9 cellular contexts compared by ENCODE assay signal in genomic region chr4:73223258-73223651, GRCh38. TPM values are rescaled to one million over a fixed set of nuclear protein-coding genes. Genes with fewer than 3 reads are reported as not detected.
A peak's percentile ranks its signal among the peaks of the same experiment; 100 is the strongest.
DNase-seq lines count a peak whose midpoint lies in the region; ATAC-seq and TF ChIP-seq lines count a peak whose summit lies in the region.
"Had no signal": no experiment of that assay in that cellular context is flagged by ENCODE, and none has a peak within 500 bp of the region (broad histone marks: within the 10 kb centered on the region; RNA-seq: fewer than 3 reads in every experiment).

No MANE protein-coding gene starts in this region.

- no TSS peak for BruUV-seq in mammary epithelial cell (replicated peaks; lab: Mats Ljungman, UMichigan)

- CTCF ChIA-PET in mammary epithelial cell (lab: Charles Lee; ENCODE audit: low non-redundant PET) = no interaction called here

- H3K27me3 Mint-ChIP-seq in nephron progenitor cell (ENCODE audit: low read depth, poor library complexity) = no peaks in the 10 kb centered on the region

- H3K4me2 ChIP-seq in BLaER1 treated with 17β-estradiol and CSF1 and Interleukin-3, amounts not matched to agents 10 nM and 100 nM = peak overlapping the region; percentile 30 to 88 (median 64); a peak in 14 of 22 replicates
- peak overlapping the region; percentile 91 for H3K4me2 ChIP-seq in mammary epithelial cell (ENCODE audit: insufficient read depth, low read depth, low read length)

- H4K20me1 ChIP-seq in BLaER1 treated with 17β-estradiol and CSF1 and Interleukin-3, amounts not matched to agents 10 nM and 100 nM = peaks cover 21 to 100% (median 75%) of the 10 kb centered on the region in 11 experiments; a peak in 20 of 22 replicates
- H4K20me1 ChIP-seq in mammary epithelial cell (ENCODE audit: insufficient read depth, low read length) = no peaks in the 10 kb centered on the region

- in situ Hi-C loops in mammary epithelial cell (cut with MboI; ENCODE audit: low sequenced_read_pairs in 2 of 2) = no loop called here

- peaks cover 7% of the 10 kb centered on the region for H3K4me1 Mint-ChIP-seq in nephron progenitor cell

- peak overlapping the region; percentile 84 for H3K27ac Mint-ChIP-seq in nephron progenitor cell

- 4% methylated on average over 3 of the region's 3 CpGs for WGBS in mammary epithelial cell (ENCODE audit: low coverage, missing lambda C conversion rate)

- TF ChIP-seq CTCF in HL-60 (IDR thresholded peaks at IDR 0.05; ENCODE audit: insufficient read depth, low read length) (no peak), mammary epithelial cell (conservative IDR thresholded peaks at IDR 0.05 in 1 of 2, IDR thresholded peaks at IDR 0.05 in 1 of 2; ENCODE audit: extremely low read depth in 1 of 2, insufficient read depth in 1 of 2, low read depth in 1 of 2, low read length in 2 of 2) (no peak), nephron progenitor cell (IDR thresholded peaks at IDR 0.05) (no peak)

- peaks cover 3 to 49% (median 24%) of the 10 kb centered on the region in 11 experiments; a peak in 19 of 22 replicates for H3K36me3 ChIP-seq in BLaER1 treated with 17β-estradiol and CSF1 and Interleukin-3, amounts not matched to agents 10 nM and 100 nM
- H3K36me3 ChIP-seq in mammary epithelial cell (ENCODE audit: insufficient read depth, low read length) = peaks cover 5% of the 10 kb centered on the region

- no peaks in the 10 kb centered on the region for H3K27me3 ChIP-seq in BLaER1 treated with 17β-estradiol and CSF1 and Interleukin-3, amounts not matched to agents 10 nM and 100 nM
- H3K27me3 ChIP-seq in HL-60 (ENCODE audit: insufficient read depth, poor library complexity, severe bottlenecking) (no peaks in the 10 kb centered on the region), mammary epithelial cell (ENCODE audit: insufficient read depth, low read length) (no peaks in the 10 kb centered on the region)

- peak overlapping the region in 2 of 10 experiments; percentile 53 to 56; a peak in 4 of 20 replicates for H3K4me3 ChIP-seq in BLaER1 treated with 17β-estradiol and CSF1 and Interleukin-3, amounts not matched to agents 10 nM and 100 nM
- H3K4me3 ChIP-seq in HL-60 (replicated peaks; ENCODE audit: insufficient read depth, low read length) (no peak overlapping the region; the same call in 1 of the 2 replicates), mammary epithelial cell (replicated peaks in 1 of 3; ENCODE audit: insufficient read depth in 1 of 3, low read depth in 2 of 3, low read length in 3 of 3) (peak overlapping the region; percentile 25 to 95 (median 86))

- H3K79me2 ChIP-seq in mammary epithelial cell (ENCODE audit: insufficient read depth, low read length) = peaks cover 82% of the 10 kb centered on the region

- H3K9me3 Mint-ChIP-seq in nephron progenitor cell = no peaks in the 10 kb centered on the region

- H2AFZ ChIP-seq in mammary epithelial cell (ENCODE audit: low read depth, low read length) = no peak overlapping the region

- H3K27ac ChIP-seq in BLaER1 treated with 17β-estradiol and CSF1 and Interleukin-3, amounts not matched to agents 10 nM and 100 nM = peak overlapping the region in 9 of 11 experiments; percentile 0 to 83 (median 66); a peak in 12 of 22 replicates
- H3K27ac ChIP-seq in HL-60 (replicated peaks) = peak overlapping the region; percentile 72
- H3K27ac ChIP-seq in mammary epithelial cell (ENCODE audit: insufficient read depth, low read depth, low read length) = peak overlapping the region; percentile 96

- no peak overlapping the region for H3K4me3 Mint-ChIP-seq in nephron progenitor cell

- peaks cover 25 to 72% (median 39%) of the 10 kb centered on the region in 10 experiments for H3K4me1 ChIP-seq in BLaER1 treated with 17β-estradiol and CSF1 and Interleukin-3, amounts not matched to agents 10 nM and 100 nM
- peaks cover 5% of the 10 kb centered on the region for H3K4me1 ChIP-seq in mammary epithelial cell (ENCODE audit: insufficient read depth, low read length)

- dilution Hi-C loops in mammary epithelial cell (cut with HindIII; ENCODE audit: low sequenced_read_pairs) = no loop called here

- no peaks in the 10 kb centered on the region for H3K9me3 ChIP-seq in BLaER1 treated with 17β-estradiol and CSF1 and Interleukin-3, amounts not matched to agents 10 nM and 100 nM (replicated peaks in 1 of 11)
- no peaks in the 10 kb centered on the region for H3K9me3 ChIP-seq in mammary epithelial cell (replicated peaks; ENCODE audit: insufficient read depth, low read length)

- intact Hi-C loops in mammary epithelial cell (cut with micrococcal nuclease) = loop anchor here (2.0 kb wide), 1 partner anchor 36 kb away; the partner anchor contains the start of gene ANKRD17

- DNase-seq in HL-60 (ENCODE audit: low read depth in 1 of 2, low spot score in 1 of 2) (no peak), mammary epithelial cell (no peak), nephron progenitor cell (no peak), NCI-H2107 (lab: John Stamatoyannopoulos, UW) (no peak), glomerular visceral epithelial cell (ENCODE audit: extremely low spot score) (no peak)
- DNase-seq: activated T-cell treated with anti-CD3 and anti-CD28 coated beads, Interleukin-2, amount 50 U/mL, for 1 hour had no signal

- ATAC-seq in HG02678 (IDR thresholded peaks at IDR 0.05; ENCODE audit: unreplicated experiment) (no peak), GM21390 (IDR thresholded peaks at IDR 0.05; ENCODE audit: unreplicated experiment) (no peak)

- H3K36me3 Mint-ChIP-seq in nephron progenitor cell (ENCODE audit: low read depth) = no peaks in the 10 kb centered on the region

- H3K9ac ChIP-seq in BLaER1 treated with 17β-estradiol and CSF1 and Interleukin-3, amounts not matched to agents 10 nM and 100 nM = no peak overlapping the region; a peak in 2 of 22 replicates
- peak overlapping the region; percentile 91 for H3K9ac ChIP-seq in mammary epithelial cell (ENCODE audit: insufficient read depth, low read length)

RNA-seq across cellular contexts. Expression of gene ANKRD17, which starts 35.3 kb away (rescaled TPM):
- total RNA-seq in mammary epithelial cell = 10 to 100 TPM; 66.2 to 70.6 TPM
- polyA plus RNA-seq in mammary epithelial cell = 41.9 TPM
- 105 TPM for polyA minus RNA-seq in mammary epithelial cell
